Comparison of ENCODE assay signal across 21 cellular contexts in the genomic region with DNA sequence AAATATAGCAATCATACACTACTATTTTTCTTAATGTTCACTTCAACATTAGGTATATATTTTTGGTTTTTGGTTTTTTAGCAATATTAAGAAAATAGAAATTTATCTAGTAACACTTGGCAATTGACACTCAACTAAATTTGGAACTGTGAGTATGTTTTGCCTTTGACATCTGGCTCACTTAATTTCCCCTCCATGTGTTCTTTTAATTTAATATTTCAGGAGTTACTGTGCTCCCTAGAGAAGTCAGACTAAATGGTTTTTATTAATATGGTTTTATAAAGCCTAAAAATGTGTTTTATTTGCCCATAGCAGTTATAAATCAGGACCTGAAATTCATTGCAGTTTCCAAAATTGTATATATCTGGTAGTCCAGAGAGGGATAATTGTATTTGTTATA.
"Had no signal": no experiment of that assay in that cellular context is flagged by ENCODE, and none has a peak within 500 bp of the region (broad histone marks: within the 10 kb centered on the region; RNA-seq: fewer than 3 reads in every experiment).

No MANE protein-coding gene starts in this region.

- H3K9me3 ChIP-seq: colonic mucosa, gastroesophageal sphincter, heart left ventricle, left lung, lower lobe of right lung, mucosa of descending colon had no signal

- H3K4me1 ChIP-seq: colonic mucosa, esophagus muscularis mucosa, foreskin keratinocyte, gastroesophageal sphincter, left lung, lower lobe of right lung had no signal

- ATAC-seq: effector memory CD8-positive, alpha-beta T cell; foreskin keratinocyte; gastroesophageal sphincter; left lung; lower lobe of right lung; mucosa of descending colon had no signal

- H3K4me3 ChIP-seq: colonic mucosa, esophagus muscularis mucosa, gastroesophageal sphincter, heart left ventricle, left lung, lower lobe of right lung, mucosa of descending colon had no signal

- FAIRE-seq: endothelial cell of umbilical vein, frontal cortex, islet of Langerhans, keratinocyte had no signal

- H3K36me3 ChIP-seq: colonic mucosa, esophagus muscularis mucosa, gastroesophageal sphincter, heart left ventricle, left lung, lower lobe of right lung had no signal

- H3K27me3 ChIP-seq: colonic mucosa, foreskin keratinocyte, gastroesophageal sphincter, heart left ventricle, left lung had no signal

- H3K27ac ChIP-seq: colonic mucosa, esophagus muscularis mucosa, foreskin keratinocyte, gastroesophageal sphincter, left lung, lower lobe of right lung had no signal

- DNase-seq: cerebellar nuclear complex; colonic mucosa; cortex of kidney; effector CD8-positive, alpha-beta T cell; effector memory CD8-positive, alpha-beta T cell; endodermal cell; foreskin keratinocyte; heart left ventricle; hippocampal formation; kidney glomerular epithelial cell; left lung; lower lobe of right lung; mesenchymal stem cell; mucosa of descending colon; naive B cell had no signal
